1 cellular context compared by ENCODE assay signal in genomic region chr15:63365004-63365555, GRCh38.
TF ChIP-seq lines count a peak whose summit lies in the region.

No MANE protein-coding gene starts in this region.

TF ChIP-seq in IMR-90, 13 proteins besides CTCF, POLR2A, EP300 and RAD21 (continued from another document):
- TF ChIP-seq MXI1 (IDR thresholded peaks at IDR 0.05; ENCODE audit: borderline replicate concordance, low read depth, low read length): no peak
- TF ChIP-seq MAZ (IDR thresholded peaks at IDR 0.05; ENCODE audit: borderline replicate concordance, low read depth, low read length): no peak
- TF ChIP-seq CEBPB (IDR thresholded peaks at IDR 0.05; ENCODE audit: low read depth, low read length): no peak
